Comparison of ENCODE assay signal across 23 cellular contexts in the genomic region with DNA sequence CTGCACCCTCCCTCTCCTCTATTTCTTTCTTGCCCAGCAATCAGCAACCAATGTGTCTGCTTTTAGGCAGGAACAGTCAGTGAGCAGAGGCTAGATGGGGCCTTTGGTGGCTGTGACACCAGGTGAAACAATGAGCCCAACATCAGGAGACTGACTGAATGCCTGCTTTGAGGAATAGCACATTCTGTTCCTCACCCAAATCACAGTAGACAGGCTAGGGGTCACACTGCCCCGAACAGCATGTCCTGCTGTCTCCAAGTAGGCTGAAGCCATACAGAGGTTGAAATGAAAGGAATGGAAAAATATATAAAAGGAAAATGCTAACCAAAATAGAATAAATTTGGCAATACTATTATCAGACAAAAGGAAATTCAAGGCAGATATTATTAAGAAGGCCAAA.
"Had no signal": no experiment of that assay in that cellular context is flagged by ENCODE, and none has a peak within 500 bp of the region (broad histone marks: within the 10 kb centered on the region; RNA-seq: fewer than 3 reads in every experiment).

No MANE protein-coding gene starts in this region.

- H3K4me3 ChIP-seq: lung, ovary, skin epidermis, spleen, tibial nerve, upper lobe of left lung, vagina had no signal

- H3K27ac Mint-ChIP-seq: immature natural killer cell; mesothelial cell of epicardium; naive B cell; natural killer cell; nephron progenitor cell; progenitor cell of endocrine pancreas; stimulated activated effector memory CD8-positive, alpha-beta T cell treated with anti-CD3 and anti-CD28 coated beads, Interleukin-12 subunit alpha, Interleukin-12 subunit beta, amount 100 ng/mL, for 72 hours; stimulated activated naive CD8-positive, alpha-beta T cell treated with anti-CD3 and anti-CD28 coated beads, Interleukin-15, Interleukin-2, amounts not matched to agents 100 ng/mL and 50 ng/mL, for 24 hours had no signal

- H3K36me3 Mint-ChIP-seq: stimulated activated effector memory CD8-positive, alpha-beta T cell treated with anti-CD3 and anti-CD28 coated beads, Interleukin-12 subunit alpha, Interleukin-12 subunit beta, amount 100 ng/mL, for 72 hours had no signal

- H3K27ac ChIP-seq: ovary, skin epidermis, spleen, tibial nerve, upper lobe of left lung, vagina had no signal

- H3K36me3 ChIP-seq: ovary, spleen, tibial nerve, upper lobe of left lung, vagina had no signal

- H3K27me3 ChIP-seq: ovary, spleen, tibial nerve, upper lobe of left lung, vagina had no signal

- FAIRE-seq: islet of Langerhans had no signal

- H3K4me1 Mint-ChIP-seq: immature natural killer cell; naive B cell; natural killer cell; nephron progenitor cell; stimulated activated effector memory CD8-positive, alpha-beta T cell treated with anti-CD3 and anti-CD28 coated beads, Interleukin-12 subunit alpha, Interleukin-12 subunit beta, amount 100 ng/mL, for 72 hours had no signal

- H3K4me3 Mint-ChIP-seq: immature natural killer cell; mesothelial cell of epicardium; naive B cell; natural killer cell; nephron progenitor cell; stimulated activated effector memory CD8-positive, alpha-beta T cell treated with anti-CD3 and anti-CD28 coated beads, Interleukin-12 subunit alpha, Interleukin-12 subunit beta, amount 100 ng/mL, for 72 hours; stimulated activated naive CD8-positive, alpha-beta T cell treated with anti-CD3 and anti-CD28 coated beads, Interleukin-15, Interleukin-2, amounts not matched to agents 100 ng/mL and 50 ng/mL, for 24 hours had no signal

- ATAC-seq: natural killer cell; sciatic nerve; stimulated activated effector memory CD8-positive, alpha-beta T cell treated with anti-CD3 and anti-CD28 coated beads, Interleukin-12 subunit alpha, Interleukin-12 subunit beta, amount 100 ng/mL, for 72 hours had no signal

- H3K4me1 ChIP-seq: spleen, tibial nerve, upper lobe of left lung, vagina had no signal

- H3K27me3 Mint-ChIP-seq: stimulated activated naive CD8-positive, alpha-beta T cell treated with anti-CD3 and anti-CD28 coated beads, Interleukin-15, Interleukin-2, amounts not matched to agents 100 ng/mL and 50 ng/mL, for 24 hours had no signal

- H3K9me3 ChIP-seq: ovary, vagina had no signal

- DNase-seq: head of caudate nucleus; hypothalamus; immature natural killer cell; mesendoderm; naive B cell; natural killer cell; nephron progenitor cell; right cardiac atrium; spleen; stimulated activated CD4-positive, alpha-beta T cell treated with anti-CD3 and anti-CD28 coated beads, Interleukin-4, amount 100 ng/mL, for 24 hours; stimulated activated naive CD4-positive, alpha-beta T cell; upper lobe of left lung had no signal
